ENCODE assay signal across 19 cellular contexts in genomic region chr13:99604636-99605035, GRCh38. TPM values are rescaled to one million over a fixed set of nuclear protein-coding genes. Genes with fewer than 3 reads are reported as not detected.
DNase-seq lines count a peak whose midpoint lies in the region; ATAC-seq lines count a peak whose summit lies in the region.
"Had no signal": no experiment of that assay in that cellular context is flagged by ENCODE, and none has a peak within 500 bp of the region (broad histone marks: within the 10 kb centered on the region; RNA-seq: fewer than 3 reads in every experiment).

No MANE protein-coding gene starts in this region.

- POLR2A ChIA-PET in activated naive CD8-positive, alpha-beta T cell treated with anti-CD3 and anti-CD28 coated beads, Interleukin-2, amount 10 ng/mL, durations not matched to agents 7 days and 5 days (lab: Charles Lee) = interaction anchor here (0.7 to 1.4 kb wide), 2 partner anchors 10 to 106 kb away, joined by 3 to 5 read pairs; no protein-coding TSS in a partner anchor
- POLR2A ChIA-PET in naive thymus-derived CD8-positive, alpha-beta T cell (lab: Charles Lee) = interaction anchor here (0.7 to 0.8 kb wide), 2 partner anchors 10 to 33 kb away, joined by 3 to 7 read pairs; no protein-coding TSS in a partner anchor

- peaks cover 26% of the 10 kb centered on the region for H3K4me1 Mint-ChIP-seq in activated naive CD8-positive, alpha-beta T cell treated with anti-CD3 and anti-CD28 coated beads, Interleukin-2, amount 10 ng/mL, durations not matched to agents 7 days and 5 days
- peaks cover 48% of the 10 kb centered on the region for H3K4me1 Mint-ChIP-seq in activated naive CD8-positive, alpha-beta T cell treated with anti-CD3 and anti-CD28 coated beads, Interleukin-2, amount 50 U/mL, for 24 hours
- peaks cover 18% of the 10 kb centered on the region for H3K4me1 Mint-ChIP-seq in activated T-helper 17 cell treated with anti-CD3 and anti-CD28 coated beads, Interleukin-2, amount 50 U/mL, for 72 hours
- H3K4me1 Mint-ChIP-seq in naive thymus-derived CD8-positive, alpha-beta T cell = peaks cover 23 to 65% (median 60%) of the 10 kb centered on the region in 4 donors

- no peaks in the 10 kb centered on the region for H3K9me3 Mint-ChIP-seq in activated naive CD8-positive, alpha-beta T cell treated with anti-CD3 and anti-CD28 coated beads, Interleukin-2, amount 10 ng/mL, durations not matched to agents 7 days and 5 days
- H3K9me3 Mint-ChIP-seq in activated naive CD8-positive, alpha-beta T cell treated with anti-CD3 and anti-CD28 coated beads, Interleukin-2, amount 50 U/mL, for 24 hours = no peaks in the 10 kb centered on the region
- H3K9me3 Mint-ChIP-seq in activated T-helper 17 cell treated with anti-CD3 and anti-CD28 coated beads, Interleukin-2, amount 50 U/mL, for 72 hours = no peaks in the 10 kb centered on the region
- H3K9me3 Mint-ChIP-seq in naive thymus-derived CD8-positive, alpha-beta T cell = no peaks in the 10 kb centered on the region
- H3K9me3 Mint-ChIP-seq: activated T-cell treated with anti-CD3 and anti-CD28 coated beads, Interleukin-2, amount 50 U/mL, for 24 hours had no signal

- peak overlapping the region; percentile 54 for H3K27ac Mint-ChIP-seq in activated naive CD8-positive, alpha-beta T cell treated with anti-CD3 and anti-CD28 coated beads, Interleukin-2, amount 10 ng/mL, durations not matched to agents 7 days and 5 days
- no peak overlapping the region for H3K27ac Mint-ChIP-seq in activated naive CD8-positive, alpha-beta T cell treated with anti-CD3 and anti-CD28 coated beads, Interleukin-2, amount 50 U/mL, for 24 hours
- no peak overlapping the region for H3K27ac Mint-ChIP-seq in activated T-helper 17 cell treated with anti-CD3 and anti-CD28 coated beads, Interleukin-2, amount 50 U/mL, for 72 hours
- H3K27ac Mint-ChIP-seq in naive thymus-derived CD8-positive, alpha-beta T cell = peak overlapping the region in 7 of 10 donors; percentile 19 to 76 (median 59)
- H3K27ac Mint-ChIP-seq: activated CD4-positive, alpha-beta T cell treated with anti-CD3 and anti-CD28 coated beads, Interleukin-2, amount 10 ng/mL, durations not matched to agents 7 days and 5 days; activated T-cell treated with anti-CD3 and anti-CD28 coated beads, Interleukin-2, amount 50 U/mL, for 24 hours; mesothelial cell of epicardium had no signal

- ATAC-seq in activated naive CD8-positive, alpha-beta T cell treated with anti-CD3 and anti-CD28 coated beads, Interleukin-2, amount 10 ng/mL, durations not matched to agents 7 days and 5 days (ENCODE audit: low read depth) = no peak
- ATAC-seq in activated naive CD8-positive, alpha-beta T cell treated with anti-CD3 and anti-CD28 coated beads, Interleukin-2, amount 50 U/mL, for 24 hours = no peak
- no peak for ATAC-seq in activated T-helper 17 cell treated with anti-CD3 and anti-CD28 coated beads, Interleukin-2, amount 50 U/mL, for 72 hours (replicated peaks)
- no peak for ATAC-seq in naive thymus-derived CD8-positive, alpha-beta T cell
- ATAC-seq in HG03432 (IDR thresholded peaks at IDR 0.05; ENCODE audit: unreplicated experiment) = no peak
- no peak for ATAC-seq in HG02970 (IDR thresholded peaks at IDR 0.05; ENCODE audit: low FRiP score, unreplicated experiment)
- ATAC-seq: gastrocnemius medialis, SK-N-SH treated with all-trans-retinoic acid at 6 μM for 48 hours had no signal

- H3K27me3 Mint-ChIP-seq in activated naive CD8-positive, alpha-beta T cell treated with anti-CD3 and anti-CD28 coated beads, Interleukin-2, amount 10 ng/mL, durations not matched to agents 7 days and 5 days = no peaks in the 10 kb centered on the region
- H3K27me3 Mint-ChIP-seq in activated naive CD8-positive, alpha-beta T cell treated with anti-CD3 and anti-CD28 coated beads, Interleukin-2, amount 50 U/mL, for 24 hours = no peaks in the 10 kb centered on the region
- H3K27me3 Mint-ChIP-seq in activated T-helper 17 cell treated with anti-CD3 and anti-CD28 coated beads, Interleukin-2, amount 50 U/mL, for 72 hours = no peaks in the 10 kb centered on the region
- no peaks in the 10 kb centered on the region for H3K27me3 Mint-ChIP-seq in naive thymus-derived CD8-positive, alpha-beta T cell
- H3K27me3 Mint-ChIP-seq: activated CD4-positive, alpha-beta T cell treated with anti-CD3 and anti-CD28 coated beads, Interleukin-2, amount 10 ng/mL, durations not matched to agents 7 days and 5 days; activated T-cell treated with anti-CD3 and anti-CD28 coated beads, Interleukin-2, amount 50 U/mL, for 24 hours had no signal

- DNase-seq in activated naive CD8-positive, alpha-beta T cell treated with anti-CD3 and anti-CD28 coated beads, Interleukin-2, amount 10 ng/mL, durations not matched to agents 7 days and 5 days = no peak
- no peak for DNase-seq in activated naive CD8-positive, alpha-beta T cell treated with anti-CD3 and anti-CD28 coated beads, Interleukin-2, amount 50 U/mL, for 24 hours
- no peak for DNase-seq in naive thymus-derived CD8-positive, alpha-beta T cell
- DNase-seq in NCI-H1436 (lab: John Stamatoyannopoulos, UW) = no peak
- DNase-seq: activated CD4-positive, alpha-beta T cell treated with anti-CD3 and anti-CD28 coated beads, Interleukin-2, amount 10 ng/mL, durations not matched to agents 7 days and 5 days; activated T-cell treated with anti-CD3 and anti-CD28 coated beads, Interleukin-2, amount 50 U/mL, for 24 hours; COR-L47; DMS53; gastrocnemius medialis; NCI-H1417; NCI-H345; retina; Right ventricle myocardium superior; stimulated activated naive CD4-positive, alpha-beta T cell treated with Interleukin-2 at 50 U/mL for 16 hours had no signal

- no peak overlapping the region for H3K4me3 Mint-ChIP-seq in activated naive CD8-positive, alpha-beta T cell treated with anti-CD3 and anti-CD28 coated beads, Interleukin-2, amount 10 ng/mL, durations not matched to agents 7 days and 5 days
- no peak overlapping the region for H3K4me3 Mint-ChIP-seq in activated naive CD8-positive, alpha-beta T cell treated with anti-CD3 and anti-CD28 coated beads, Interleukin-2, amount 50 U/mL, for 24 hours
- H3K4me3 Mint-ChIP-seq in activated T-helper 17 cell treated with anti-CD3 and anti-CD28 coated beads, Interleukin-2, amount 50 U/mL, for 72 hours = peak overlapping the region; percentile 91
- peak overlapping the region in 9 of 10 donors; percentile 22 to 88 (median 58) for H3K4me3 Mint-ChIP-seq in naive thymus-derived CD8-positive, alpha-beta T cell

- peaks cover 3% of the 10 kb centered on the region for H3K36me3 Mint-ChIP-seq in activated naive CD8-positive, alpha-beta T cell treated with anti-CD3 and anti-CD28 coated beads, Interleukin-2, amount 10 ng/mL, durations not matched to agents 7 days and 5 days
- no peaks in the 10 kb centered on the region for H3K36me3 Mint-ChIP-seq in activated naive CD8-positive, alpha-beta T cell treated with anti-CD3 and anti-CD28 coated beads, Interleukin-2, amount 50 U/mL, for 24 hours (ENCODE audit: low read depth)
- H3K36me3 Mint-ChIP-seq in activated T-helper 17 cell treated with anti-CD3 and anti-CD28 coated beads, Interleukin-2, amount 50 U/mL, for 72 hours (ENCODE audit: low read depth) = no peaks in the 10 kb centered on the region
- H3K36me3 Mint-ChIP-seq in naive thymus-derived CD8-positive, alpha-beta T cell = no peaks in the 10 kb centered on the region
- H3K36me3 Mint-ChIP-seq: mesothelial cell of epicardium had no signal

RNA-seq across cellular contexts. Expression of gene CLYBL, which starts 1.9 kb away (rescaled TPM):
- total RNA-seq in activated naive CD8-positive, alpha-beta T cell treated with anti-CD3 and anti-CD28 coated beads, Interleukin-2, amount 10 ng/mL, durations not matched to agents 7 days and 5 days = 10 to 100 TPM in 1 of 2 experiments, 1 to 10 TPM in 1; 9.1 to 10.1 TPM
- 10 to 100 TPM in 1 of 2 donors, 1 to 10 TPM in 1; 8.9 to 10.0 TPM for total RNA-seq in activated T-helper 17 cell treated with anti-CD3 and anti-CD28 coated beads, Interleukin-2, amount 50 U/mL, for 72 hours
- total RNA-seq in naive thymus-derived CD8-positive, alpha-beta T cell = 10 to 100 TPM; 12.1 TPM
- polyA plus RNA-seq in naive thymus-derived CD8-positive, alpha-beta T cell = 10 to 100 TPM in 1 of 3 donors, 1 to 10 TPM in 2; 6.5 to 16.8 (median 8.0) TPM

Comparison
In these comparisons a context has a peak if more than half of its experiments do, and no peak if none do; other contexts are left out.
1. H3K27ac Mint-ChIP-seq: peak in activated naive CD8-positive, alpha-beta T cell treated with anti-CD3 and anti-CD28 coated beads, Interleukin-2, amount 10 ng/mL, durations not matched to agents 7 days and 5 days (single experiment) and naive thymus-derived CD8-positive, alpha-beta T cell (7 of 10); none in activated naive CD8-positive, alpha-beta T cell treated with anti-CD3 and anti-CD28 coated beads, Interleukin-2, amount 50 U/mL, for 24 hours (single experiment) and activated T-helper 17 cell treated with anti-CD3 and anti-CD28 coated beads, Interleukin-2, amount 50 U/mL, for 72 hours (single experiment).
2. H3K4me3 Mint-ChIP-seq: peak in activated T-helper 17 cell treated with anti-CD3 and anti-CD28 coated beads, Interleukin-2, amount 50 U/mL, for 72 hours (single experiment) and naive thymus-derived CD8-positive, alpha-beta T cell (9 of 10); none in activated naive CD8-positive, alpha-beta T cell treated with anti-CD3 and anti-CD28 coated beads, Interleukin-2, amount 10 ng/mL, durations not matched to agents 7 days and 5 days (single experiment) and activated naive CD8-positive, alpha-beta T cell treated with anti-CD3 and anti-CD28 coated beads, Interleukin-2, amount 50 U/mL, for 24 hours (single experiment).